11 cellular contexts compared by ENCODE assay signal in the genomic region with DNA sequence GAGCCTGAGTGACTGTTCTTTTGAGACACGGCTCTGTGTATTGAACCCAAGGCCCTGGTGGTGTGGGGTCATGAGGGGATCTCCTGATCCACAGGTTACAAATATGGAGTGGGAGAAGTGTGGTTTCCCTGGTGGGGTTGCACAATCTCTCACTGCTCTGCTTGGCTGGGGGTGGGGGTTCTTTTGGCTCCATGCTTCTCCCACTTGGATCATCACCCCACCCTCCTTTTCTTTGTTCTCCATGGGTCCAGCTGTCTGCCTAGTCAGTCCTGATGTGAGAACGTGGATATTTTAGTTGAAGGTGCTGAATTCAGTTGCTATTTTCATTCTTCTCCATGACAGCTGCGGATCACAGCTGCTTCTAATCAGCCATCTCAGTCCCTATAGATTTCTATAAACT.
"Had no signal": no experiment of that assay in that cellular context is flagged by ENCODE, and none has a peak within 500 bp of the region (broad histone marks: within the 10 kb centered on the region; RNA-seq: fewer than 3 reads in every experiment).

No MANE protein-coding gene starts in this region.

- H3K9me3 ChIP-seq: testis had no signal

- DNase-seq: activated CD4-positive, alpha-beta memory T cell treated with anti-CD3 and anti-CD28 coated beads for 36 hours; activated CD4-positive, CD25-positive, alpha-beta regulatory T cell treated with anti-CD3 and anti-CD28 coated beads, Interleukin-2, amount 50 U/mL, for 72 hours; activated gamma-delta T cell treated with Interleukin-2 at 50 U/mL for 16 hours; activated naive CD8-positive, alpha-beta T cell treated with anti-CD3 and anti-CD28 coated beads for 36 hours; activated T-cell treated with anti-CD3 and anti-CD28 coated beads, Interleukin-2, amount 50 U/mL, for 48 hours; effector memory CD4-positive, alpha-beta T cell; immature natural killer cell; sigmoid colon; stimulated activated CD4-positive, alpha-beta T cell treated with anti-CD3 and anti-CD28 coated beads, Interleukin-4, amount 100 ng/mL, for 1 hour; testis had no signal

- H3K27me3 ChIP-seq: ascending aorta, sigmoid colon, testis had no signal

- H3K27ac ChIP-seq: ascending aorta, sigmoid colon, testis had no signal

- H3K4me1 ChIP-seq: ascending aorta, sigmoid colon, testis had no signal

- H3K4me3 ChIP-seq: ascending aorta, sigmoid colon, testis had no signal
